ENCODE assay signal across 9 cellular contexts in genomic region chr12:116599285-116600122, GRCh38. TPM values are rescaled to one million over a fixed set of nuclear protein-coding genes. Genes with fewer than 3 reads are reported as not detected.
A peak's percentile ranks its signal among the peaks of the same experiment; 100 is the strongest.
DNase-seq lines count a peak whose midpoint lies in the region; ATAC-seq and TF ChIP-seq lines count a peak whose summit lies in the region.
"Had no signal": no experiment of that assay in that cellular context is flagged by ENCODE, and none has a peak within 500 bp of the region (broad histone marks: within the 10 kb centered on the region; RNA-seq: fewer than 3 reads in every experiment).

No MANE protein-coding gene starts in this region.

- no peaks in the 10 kb centered on the region for H3K4me1 Mint-ChIP-seq in MCF 10A (ENCODE audit: insufficient read depth, unreplicated experiment)

- H3K36me3 ChIP-seq in HAP-1 (replicated peaks) = no peaks in the 10 kb centered on the region

- H3K4me3 ChIP-seq in HAP-1 = no peak overlapping the region
- H3K4me3 ChIP-seq in skin epidermis = peak overlapping the region in 4 of 7 experiments; percentile 2 to 23 (median 16)

- H3K4me3 Mint-ChIP-seq in MCF 10A (ENCODE audit: unreplicated experiment) = no peak overlapping the region
- H3K4me3 Mint-ChIP-seq: T-helper 1 cell treated with Interleukin-12 subunit alpha and Interleukin-12 subunit beta and Interleukin-4 antibody, amounts not matched to agents 30 μg/mL and 1 μg/mL, for 36 hours had no signal

- no peaks in the 10 kb centered on the region for H3K36me3 Mint-ChIP-seq in MCF 10A (ENCODE audit: insufficient read depth, unreplicated experiment)

- peak; percentile 71 for TF ChIP-seq CTCF in C4-2B (conservative IDR thresholded peaks at IDR 0.05)
- peak; percentile 71 for TF ChIP-seq CTCF in MCF 10A (IDR thresholded peaks at IDR 0.05; ENCODE audit: unreplicated experiment)

- in situ Hi-C loops in HAP-1 (cut with MboI; ENCODE audit: low sequenced_read_pairs) = loop anchor here (25.0 kb wide), 1 partner anchor 612 kb away; no protein-coding TSS in a partner anchor

- H3K9me3 ChIP-seq in HAP-1 = no peaks in the 10 kb centered on the region

- no TSS peak for BruUV-seq in MCF 10A (replicated peaks; lab: Mats Ljungman, UMichigan)

- H3K9me3 Mint-ChIP-seq in MCF 10A (ENCODE audit: unreplicated experiment) = no peaks in the 10 kb centered on the region
- H3K9me3 Mint-ChIP-seq: T-helper 1 cell treated with Interleukin-12 subunit alpha and Interleukin-12 subunit beta and Interleukin-4 antibody, amounts not matched to agents 30 μg/mL and 1 μg/mL, for 36 hours had no signal

- peaks cover 24% of the 10 kb centered on the region for H3K4me1 ChIP-seq in HAP-1

- POLR2A ChIA-PET in MCF 10A (lab: Yijun Ruan, JAX) = interaction anchor here (0.9 kb wide), 1 partner anchor 321 kb away, joined by 3 read pairs; no protein-coding TSS in a partner anchor

- DNase-seq in HAP-1 (ENCODE audit: low spot score in 2 of 2) = peak; percentile 56 to 89
- DNase-seq in UCSD-AML1 (lab: John Stamatoyannopoulos, UW; ENCODE audit: unreplicated experiment) = peak; percentile 68
- peak; percentile 57 for DNase-seq in MCF 10A (ENCODE audit: unreplicated experiment)
- peak; percentile 86 for DNase-seq in iPS-NIHi7 (ENCODE audit: extremely low spot score)
- no peak for DNase-seq in middle frontal gyrus (ENCODE audit: extremely low spot score, low spot score)

- H3K27me3 ChIP-seq in HAP-1 (ENCODE audit: low read depth) = no peaks in the 10 kb centered on the region

- no peak overlapping the region for H3K27ac Mint-ChIP-seq in MCF 10A (ENCODE audit: low read depth, unreplicated experiment)
- H3K27ac Mint-ChIP-seq: T-helper 1 cell treated with Interleukin-12 subunit alpha and Interleukin-12 subunit beta and Interleukin-4 antibody, amounts not matched to agents 30 μg/mL and 1 μg/mL, for 36 hours had no signal

- intact Hi-C loops in MCF 10A (cut with micrococcal nuclease) = loop anchor here (2.0 to 10.0 kb wide), 3 partner anchors 362 to 605 kb away; no protein-coding TSS in a partner anchor

- H3K27me3 Mint-ChIP-seq in MCF 10A (ENCODE audit: insufficient read depth, unreplicated experiment) = no peaks in the 10 kb centered on the region

- H3K27ac ChIP-seq in C4-2B = peak overlapping the region; percentile 33; the same call in 1 of the 2 replicates
- H3K27ac ChIP-seq in skin epidermis = peak overlapping the region in 18 of 21 experiments; percentile 31 to 85 (median 66)

- CTCF ChIA-PET in MCF 10A (lab: Yijun Ruan, JAX) = interaction anchor here (0.6 to 1.8 kb wide), 31 partner anchors 11 to 1257 kb away, joined by 3 to 10 read pairs (median 3); no protein-coding TSS in a partner anchor

- ATAC-seq in HG02973 (IDR thresholded peaks at IDR 0.05; ENCODE audit: unreplicated experiment) = no peak

RNA-seq across cellular contexts. Expression of gene MAP1LC3B2, which starts 40.3 kb away (rescaled TPM):
- 3.4 and 5.1 TPM in 2 replicates for total RNA-seq in MCF 10A (2022)
